ENCODE assay signal across 8 cellular contexts in the genomic region with DNA sequence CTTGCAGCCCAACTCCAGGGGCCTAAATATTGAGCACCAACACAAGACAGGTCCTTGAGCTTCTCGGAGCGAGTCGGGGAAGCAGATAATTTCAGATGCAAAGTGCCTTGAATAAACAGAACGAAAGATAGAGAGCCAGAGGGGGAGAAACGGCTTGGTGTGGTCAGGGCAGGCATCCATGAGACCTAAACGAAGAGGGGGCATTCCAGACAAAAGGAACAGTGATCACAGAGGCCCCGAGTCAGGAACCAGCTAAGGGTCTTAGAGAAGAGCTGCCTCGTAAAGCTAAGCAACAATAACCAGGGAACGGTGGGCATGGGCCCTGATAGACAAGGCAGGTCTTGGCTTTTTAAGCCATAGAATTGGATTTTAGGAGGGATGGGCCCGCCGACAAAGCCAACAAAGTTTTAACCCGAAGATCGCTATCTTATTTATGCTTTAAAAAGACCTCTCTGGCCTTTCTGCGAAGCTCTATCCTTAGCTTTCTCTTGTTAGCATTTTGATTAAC. TPM values are rescaled to one million over a fixed set of nuclear protein-coding genes. Genes with fewer than 3 reads are reported as not detected.
DNase-seq lines count a peak whose midpoint lies in the region; ATAC-seq and TF ChIP-seq lines count a peak whose summit lies in the region.

No MANE protein-coding gene starts in this region.

- no peak for DNase-seq in stimulated activated naive CD8-positive, alpha-beta T cell treated with anti-CD3 and anti-CD28 coated beads, Interleukin-15, Interleukin-2, amounts not matched to agents 100 U/mL and 50 U/mL, for 24 hours
- DNase-seq in activated T-helper 2 cell treated with anti-CD3 and anti-CD28 coated beads, Interferon-gamma antibody, Interleukin-2, Interleukin-4, amounts not matched to agents 10 μg/mL and 5 μg/mL and 100 μg/mL, durations not matched to agents 14 hours and 24 hours and 36 hours (ENCODE audit: low spot score), result no peak
- DNase-seq in vagina (ENCODE audit: extremely low spot score in 2 of 2), result no peak
- no peak for DNase-seq in mucosa of gallbladder (ENCODE audit: low spot score)

- no peak for TF ChIP-seq RAD21 in liver (IDR thresholded peaks at IDR 0.05)

- H3K4me3 Mint-ChIP-seq in stimulated activated naive CD8-positive, alpha-beta T cell treated with anti-CD3 and anti-CD28 coated beads, Interleukin-15, Interleukin-2, amounts not matched to agents 100 ng/mL and 50 ng/mL, for 24 hours, result peak overlapping the region; percentile 88
- peak overlapping the region; percentile 96 for H3K4me3 Mint-ChIP-seq in activated T-helper 2 cell treated with anti-CD3 and anti-CD28 coated beads, Interferon-gamma antibody, Interleukin-2, Interleukin-4, amounts not matched to agents 10 μg/mL and 5 μg/mL and 100 μg/mL, durations not matched to agents 14 hours and 24 hours and 36 hours (ENCODE audit: low read depth)

- 42% methylated on average over 14 of the region's 14 CpGs for WGBS in liver

- H3K27me3 Mint-ChIP-seq in stimulated activated naive CD8-positive, alpha-beta T cell treated with anti-CD3 and anti-CD28 coated beads, Interleukin-15, Interleukin-2, amounts not matched to agents 100 ng/mL and 50 ng/mL, for 24 hours, result no peaks in the 10 kb centered on the region
- H3K27me3 Mint-ChIP-seq in activated T-helper 2 cell treated with anti-CD3 and anti-CD28 coated beads, Interferon-gamma antibody, Interleukin-2, Interleukin-4, amounts not matched to agents 10 μg/mL and 5 μg/mL and 100 μg/mL, durations not matched to agents 14 hours and 24 hours and 36 hours (ENCODE audit: low read depth), result no peaks in the 10 kb centered on the region

- no peak for TF ChIP-seq CTCF in liver (IDR thresholded peaks at IDR 0.05; ENCODE audit: low read depth, low read length, missing input control)
- no peak for TF ChIP-seq CTCF in vagina (IDR thresholded peaks at IDR 0.05)

- H3K27ac Mint-ChIP-seq in stimulated activated naive CD8-positive, alpha-beta T cell treated with anti-CD3 and anti-CD28 coated beads, Interleukin-15, Interleukin-2, amounts not matched to agents 100 ng/mL and 50 ng/mL, for 24 hours, result no peak overlapping the region
- peak overlapping the region; percentile 8 for H3K27ac Mint-ChIP-seq in activated T-helper 2 cell treated with anti-CD3 and anti-CD28 coated beads, Interferon-gamma antibody, Interleukin-2, Interleukin-4, amounts not matched to agents 10 μg/mL and 5 μg/mL and 100 μg/mL, durations not matched to agents 14 hours and 24 hours and 36 hours

- H3K27ac ChIP-seq in liver (ENCODE audit: low read depth in 1 of 2, low read length in 2 of 2) (peak overlapping the region; percentile 48 to 74), vagina (peak overlapping the region; percentile 81)

- intact Hi-C loops in activated T-helper 2 cell treated with anti-CD3 and anti-CD28 coated beads, Interferon-gamma antibody, Interleukin-2, Interleukin-4, amounts not matched to agents 10 μg/mL and 5 μg/mL and 100 μg/mL, durations not matched to agents 14 hours and 24 hours and 36 hours (cut with micrococcal nuclease), result loop anchor here (1.0 to 10.0 kb wide), 5 partner anchors 15 to 250 kb away; a partner anchor contains a TSS
- intact Hi-C loops in vagina (cut with DNase I), result no loop called here

- H3K36me3 ChIP-seq in liver (ENCODE audit: control insufficient read depth in 4 of 4, insufficient read depth in 3 of 4, low read depth in 1 of 4, low read length in 3 of 4), result peaks cover 1 to 21% (median 8%) of the 10 kb centered on the region in 4 donors
- peaks cover 0 to 30% of the 10 kb centered on the region in 2 donors for H3K36me3 ChIP-seq in vagina

- H3K4me1 Mint-ChIP-seq in stimulated activated naive CD8-positive, alpha-beta T cell treated with anti-CD3 and anti-CD28 coated beads, Interleukin-15, Interleukin-2, amounts not matched to agents 100 ng/mL and 50 ng/mL, for 24 hours (ENCODE audit: low read depth), result peaks cover 16% of the 10 kb centered on the region
- peaks cover 24% of the 10 kb centered on the region for H3K4me1 Mint-ChIP-seq in activated T-helper 2 cell treated with anti-CD3 and anti-CD28 coated beads, Interferon-gamma antibody, Interleukin-2, Interleukin-4, amounts not matched to agents 10 μg/mL and 5 μg/mL and 100 μg/mL, durations not matched to agents 14 hours and 24 hours and 36 hours (ENCODE audit: low read depth)

- peaks cover 42% of the 10 kb centered on the region for H3K36me3 Mint-ChIP-seq in stimulated activated naive CD8-positive, alpha-beta T cell treated with anti-CD3 and anti-CD28 coated beads, Interleukin-15, Interleukin-2, amounts not matched to agents 100 ng/mL and 50 ng/mL, for 24 hours (ENCODE audit: low read depth)
- peaks cover 45% of the 10 kb centered on the region for H3K36me3 Mint-ChIP-seq in activated T-helper 2 cell treated with anti-CD3 and anti-CD28 coated beads, Interferon-gamma antibody, Interleukin-2, Interleukin-4, amounts not matched to agents 10 μg/mL and 5 μg/mL and 100 μg/mL, durations not matched to agents 14 hours and 24 hours and 36 hours (ENCODE audit: low read depth)

- H3K4me3 ChIP-seq in liver (ENCODE audit: low read depth in 1 of 3, low read length in 3 of 3), result peak overlapping the region in 2 of 3 donors; percentile 29 to 92
- peak overlapping the region; percentile 60 to 83 for H3K4me3 ChIP-seq in vagina

- H3K9ac ChIP-seq in liver (ENCODE audit: low read depth in 1 of 2, low read length in 2 of 2), result peak overlapping the region in 1 of 2 donors; percentile 61

- no peaks in the 10 kb centered on the region for H3K9me3 Mint-ChIP-seq in stimulated activated naive CD8-positive, alpha-beta T cell treated with anti-CD3 and anti-CD28 coated beads, Interleukin-15, Interleukin-2, amounts not matched to agents 100 ng/mL and 50 ng/mL, for 24 hours
- H3K9me3 Mint-ChIP-seq in activated T-helper 2 cell treated with anti-CD3 and anti-CD28 coated beads, Interferon-gamma antibody, Interleukin-2, Interleukin-4, amounts not matched to agents 10 μg/mL and 5 μg/mL and 100 μg/mL, durations not matched to agents 14 hours and 24 hours and 36 hours, result no peaks in the 10 kb centered on the region

- no peaks in the 10 kb centered on the region for H3K27me3 ChIP-seq in liver (ENCODE audit: control insufficient read depth in 4 of 4, insufficient read depth in 4 of 4, low read length in 3 of 4)
- H3K27me3 ChIP-seq in vagina, result no peaks in the 10 kb centered on the region

- H3K9me3 ChIP-seq in liver (ENCODE audit: control insufficient read depth in 4 of 4, low read length in 3 of 4) (no peaks in the 10 kb centered on the region), vagina (no peaks in the 10 kb centered on the region)

- TF ChIP-seq POLR2A in vagina (IDR thresholded peaks at IDR 0.05), result no peak

- ATAC-seq in stimulated activated naive CD8-positive, alpha-beta T cell treated with anti-CD3 and anti-CD28 coated beads, Interleukin-15, Interleukin-2, amounts not matched to agents 100 U/mL and 50 U/mL, for 24 hours, result no peak
- no peak for ATAC-seq in HG03280 (IDR thresholded peaks at IDR 0.05; ENCODE audit: unreplicated experiment)
- ATAC-seq in HG02884 (IDR thresholded peaks at IDR 0.05; ENCODE audit: unreplicated experiment), result no peak

- H3K4me1 ChIP-seq in liver (ENCODE audit: control insufficient read depth in 4 of 4, insufficient read depth in 4 of 4, low read length in 3 of 4) (peaks cover 11 to 58% (median 41%) of the 10 kb centered on the region in 4 donors), vagina (peaks cover 25% of the 10 kb centered on the region)

TF ChIP-seq in liver, 16 proteins besides CTCF, POLR2A, EP300 and RAD21:
- TF ChIP-seq RXRA (IDR thresholded peaks at IDR 0.05) (no peak), HNF4A (conservative IDR thresholded peaks at IDR 0.05) (no peak), YY1 (IDR thresholded peaks at IDR 0.05) (no peak), EGR1 (IDR thresholded peaks at IDR 0.05; ENCODE audit: low read depth in 2 of 2) (no peak), JUND (IDR thresholded peaks at IDR 0.05) (no peak), GABPA (IDR thresholded peaks at IDR 0.05 in 1 of 2, conservative IDR thresholded peaks at IDR 0.05 in 1 of 2) (no peak), TAF1 (conservative IDR thresholded peaks at IDR 0.05) (no peak)
- TF ChIP-seq, protein P1, sequence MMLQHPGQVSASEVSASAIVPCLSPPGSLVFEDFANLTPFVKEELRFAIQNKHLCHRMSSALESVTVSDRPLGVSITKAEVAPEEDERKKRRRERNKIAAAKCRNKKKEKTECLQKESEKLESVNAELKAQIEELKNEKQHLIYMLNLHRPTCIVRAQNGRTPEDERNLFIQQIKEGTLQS (IDR thresholded peaks at IDR 0.05), result no peak
- TF ChIP-seq, protein P2, sequence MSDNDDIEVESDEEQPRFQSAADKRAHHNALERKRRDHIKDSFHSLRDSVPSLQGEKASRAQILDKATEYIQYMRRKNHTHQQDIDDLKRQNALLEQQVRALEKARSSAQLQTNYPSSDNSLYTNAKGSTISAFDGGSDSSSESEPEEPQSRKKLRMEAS (IDR thresholded peaks at IDR 0.05), result no peak
TF ChIP-seq in liver: peak in this region for 0.

RNA-seq across cellular contexts. Expression of a gene that starts 0.4 kb away (rescaled TPM):
- 16.4 and 16.6 TPM in 2 replicates for total RNA-seq in activated T-helper 2 cell treated with anti-CD3 and anti-CD28 coated beads, Interferon-gamma antibody, Interleukin-2, Interleukin-4, amounts not matched to agents 10 μg/mL and 5 μg/mL and 100 μg/mL, durations not matched to agents 14 hours and 24 hours and 36 hours
- total RNA-seq in liver (100 to 1,000 TPM in 1 of 2 donors, 10 to 100 TPM in 1; 54.2 to 152 TPM), vagina (21.4 TPM), mucosa of gallbladder (36.9 TPM)
- polyA plus RNA-seq in liver, result 100 to 1,000 TPM; 102 to 162 TPM

RNA-seq across cellular contexts. Expression of a gene that starts 14.9 kb away (rescaled TPM):
- 25.1 and 27.0 TPM in 2 replicates for total RNA-seq in activated T-helper 2 cell treated with anti-CD3 and anti-CD28 coated beads, Interferon-gamma antibody, Interleukin-2, Interleukin-4, amounts not matched to agents 10 μg/mL and 5 μg/mL and 100 μg/mL, durations not matched to agents 14 hours and 24 hours and 36 hours
- total RNA-seq in liver (10 to 100 TPM; 16.8 to 24.8 TPM), vagina (16.0 TPM), mucosa of gallbladder (51.7 TPM)
- polyA plus RNA-seq in liver, result 1 to 10 TPM; 3.8 to 6.8 TPM

RNA-seq across cellular contexts. Expression of a gene that starts 38.3 kb away (rescaled TPM):
- 136 and 142 TPM in 2 replicates for total RNA-seq in activated T-helper 2 cell treated with anti-CD3 and anti-CD28 coated beads, Interferon-gamma antibody, Interleukin-2, Interleukin-4, amounts not matched to agents 10 μg/mL and 5 μg/mL and 100 μg/mL, durations not matched to agents 14 hours and 24 hours and 36 hours
- total RNA-seq in liver (100 to 1,000 TPM in 1 of 2 donors, 10 to 100 TPM in 1; 61.4 to 170 TPM), vagina (33.1 TPM), mucosa of gallbladder (335 TPM)
- 100 to 1,000 TPM in 1 of 2 donors, 10 to 100 TPM in 1; 96.3 to 134 TPM for polyA plus RNA-seq in liver
